8 cellular contexts compared by ENCODE assay signal in the genomic region with DNA sequence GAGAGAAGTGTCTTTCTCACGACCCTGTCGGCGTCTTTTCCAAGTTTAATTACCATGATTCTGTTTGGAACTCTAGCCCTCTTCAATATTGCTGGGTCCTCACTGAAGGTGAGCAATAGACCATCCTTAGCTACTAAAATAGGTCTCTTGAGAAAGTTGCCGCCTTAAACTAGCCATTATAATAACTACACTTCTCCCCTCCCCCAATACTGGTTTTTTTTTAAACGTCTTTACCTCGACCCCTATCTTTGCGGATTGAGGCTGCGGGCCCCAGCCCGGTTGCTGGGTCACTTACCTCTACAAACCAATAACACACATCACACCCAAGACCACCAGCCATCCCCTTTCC. TPM values are rescaled to one million over a fixed set of nuclear protein-coding genes. Genes with fewer than 3 reads are reported as not detected.
DNase-seq lines count a peak whose midpoint lies in the region; TF ChIP-seq lines count a peak whose summit lies in the region.

No MANE protein-coding gene starts in this region.

- TF ChIP-seq CTCF in A673 (conservative IDR thresholded peaks at IDR 0.05; ENCODE audit: low read depth, low read length) = no peak

- H3K4me3 ChIP-seq in A673 (ENCODE audit: low read depth, low read length, poor library complexity, severe bottlenecking) = peak overlapping the region; percentile 64
- peak overlapping the region; percentile 88 to 92 for H3K4me3 ChIP-seq in duodenal mucosa (ENCODE audit: low read depth in 1 of 2, low read length in 2 of 2)
- peak overlapping the region; percentile 69 to 72 for H3K4me3 ChIP-seq in muscle layer of colon (ENCODE audit: low read depth in 1 of 2, low read length in 2 of 2)

- H3K36me3 ChIP-seq in A673 (ENCODE audit: insufficient read depth, low read length, poor library complexity, severe bottlenecking) (peaks cover 41% of the 10 kb centered on the region), duodenal mucosa (ENCODE audit: control insufficient read depth in 1 of 2, insufficient read depth in 2 of 2, low read length in 2 of 2) (peaks cover 21 to 34% of the 10 kb centered on the region in 2 donors), muscle layer of colon (ENCODE audit: insufficient read depth, low read length) (peaks cover 40% of the 10 kb centered on the region)

- H3K9ac ChIP-seq in duodenal mucosa (ENCODE audit: low read depth in 1 of 2, low read length in 2 of 2) (peak overlapping the region; percentile 76 to 84), muscle layer of colon (ENCODE audit: low read length) (peak overlapping the region; percentile 55)

- H3K27ac ChIP-seq in A673 (ENCODE audit: low read depth, low read length, poor library complexity, severe bottlenecking) = peak overlapping the region; percentile 98
- peak overlapping the region; percentile 83 for H3K27ac ChIP-seq in duodenal mucosa (ENCODE audit: low read depth, low read length)
- H3K27ac ChIP-seq in muscle layer of colon (ENCODE audit: low read depth, low read length) = peak overlapping the region; percentile 95

- intact Hi-C loops in A673 (cut with micrococcal nuclease; ENCODE audit: unreplicated experiment) = loop anchor here (1.0 to 10.0 kb wide), 6 partner anchors 50 to 374 kb away; partner anchors contain the start of genes CA14, GOLPH3L, MCL1 and RPRD2

- TF ChIP-seq EP300 in Ishikawa (IDR thresholded peaks at IDR 0.05; ENCODE audit: borderline replicate concordance) = no peak

- DNase-seq in A673 (ENCODE audit: low spot score) (no peak), NCI-H2029 treated with DMSO at 0.1 percent for 48 hours (lab: John Stamatoyannopoulos, UW) (no peak), H4 (ENCODE audit: low spot score) (no peak)
- no peak for DNase-seq in central memory CD4-positive, alpha-beta T cell
- DNase-seq in activated naive CD4-positive, alpha-beta T cell (lab: John Stamatoyannopoulos, UW) = no peak

- TF ChIP-seq RAD21 in Ishikawa (IDR thresholded peaks at IDR 0.05; ENCODE audit: low read depth) = no peak

- POLR2A ChIA-PET in A673 (lab: Charles Lee; ENCODE audit: low non-redundant PET) = interaction anchor here (1.3 kb wide), 1 partner anchor 9 kb away, joined by 4 read pairs; no protein-coding TSS in a partner anchor

- H3K27me3 ChIP-seq in A673 (replicated peaks; ENCODE audit: insufficient read depth, low read depth, low read length, poor library complexity) (no peaks in the 10 kb centered on the region), duodenal mucosa (ENCODE audit: control insufficient read depth in 1 of 2, insufficient read depth in 2 of 2, low read length in 2 of 2) (no peaks in the 10 kb centered on the region), muscle layer of colon (ENCODE audit: control insufficient read depth in 1 of 2, insufficient read depth in 2 of 2, low read length in 2 of 2) (no peaks in the 10 kb centered on the region)

- CTCF ChIA-PET in A673 (lab: Charles Lee) = interaction anchor here (0.8 kb wide), 1 partner anchor 294 kb away, joined by 3 read pairs; no protein-coding TSS in a partner anchor

- H3K9me3 ChIP-seq in A673 (ENCODE audit: low read depth, low read length, poor library complexity, severe bottlenecking) (no peaks in the 10 kb centered on the region), duodenal mucosa (ENCODE audit: control insufficient read depth in 1 of 2, low read length in 2 of 2) (no peaks in the 10 kb centered on the region), muscle layer of colon (ENCODE audit: low read length) (no peaks in the 10 kb centered on the region)

- H3K4me1 ChIP-seq in A673 (ENCODE audit: insufficient read depth, low read length, poor library complexity, severe bottlenecking) = peaks cover 10% of the 10 kb centered on the region
- H3K4me1 ChIP-seq in duodenal mucosa (ENCODE audit: control insufficient read depth in 1 of 2, insufficient read depth in 2 of 2, low read length in 2 of 2) = peaks cover 7 to 23% of the 10 kb centered on the region in 2 donors
- peaks cover 13% of the 10 kb centered on the region for H3K4me1 ChIP-seq in muscle layer of colon (ENCODE audit: insufficient read depth, low read length)

- BruUV-seq in A673 (replicated peaks; lab: Mats Ljungman, UMichigan) = TSS peak; percentile 60

TF ChIP-seq in Ishikawa, 13 proteins besides CTCF, POLR2A, EP300 and RAD21:
- TF ChIP-seq USF1 (IDR thresholded peaks at IDR 0.05) (no peak), ZBTB7A (IDR thresholded peaks at IDR 0.05; ENCODE audit: low read depth) (peak; percentile 47)

RNA-seq across cellular contexts. Expression of gene ENSA, which starts 0.7 kb away (rescaled TPM):
- 222 and 237 TPM in 2 replicates for total RNA-seq in A673 (2021)
- total RNA-seq in H4 (2014; rRNA removed; shearing (Covaris generic)) = 143 and 154 TPM in 2 replicates

RNA-seq across cellular contexts. Expression of gene MCL1, which starts 49.3 kb away (rescaled TPM):
- total RNA-seq in A673 (2021) = 123 and 163 TPM in 2 replicates
- 95.2 and 98.6 TPM in 2 replicates for total RNA-seq in H4 (2014; rRNA removed; shearing (Covaris generic))
